ENCODE assay signal across 1 cellular context in genomic region chr10:102673961-102674511, GRCh38.
A peak's percentile ranks its signal among the peaks of the same experiment; 100 is the strongest.
TF ChIP-seq lines count a peak whose summit lies in the region.

No MANE protein-coding gene starts in this region.

TF ChIP-seq in neural cell, 6 proteins besides CTCF, POLR2A, EP300 and RAD21 (continued from another document):
- no peak for TF ChIP-seq SMC3 (conservative IDR thresholded peaks at IDR 0.05; ENCODE audit: poor library complexity)
- peak; percentile 67 for TF ChIP-seq POLR2AphosphoS5 (IDR thresholded peaks at IDR 0.05)
- TF ChIP-seq MXI1 (conservative IDR thresholded peaks at IDR 0.05; ENCODE audit: poor library complexity, severe bottlenecking) = no peak
- no peak for TF ChIP-seq TAF1 (IDR thresholded peaks at IDR 0.05; ENCODE audit: low read depth)
- TF ChIP-seq EZH2 (IDR thresholded peaks at IDR 0.05; ENCODE audit: borderline replicate concordance, insufficient read depth, low read length, poor library complexity, severe bottlenecking) = no peak
